Comparison of ENCODE assay signal across 8 cellular contexts in the genomic region with DNA sequence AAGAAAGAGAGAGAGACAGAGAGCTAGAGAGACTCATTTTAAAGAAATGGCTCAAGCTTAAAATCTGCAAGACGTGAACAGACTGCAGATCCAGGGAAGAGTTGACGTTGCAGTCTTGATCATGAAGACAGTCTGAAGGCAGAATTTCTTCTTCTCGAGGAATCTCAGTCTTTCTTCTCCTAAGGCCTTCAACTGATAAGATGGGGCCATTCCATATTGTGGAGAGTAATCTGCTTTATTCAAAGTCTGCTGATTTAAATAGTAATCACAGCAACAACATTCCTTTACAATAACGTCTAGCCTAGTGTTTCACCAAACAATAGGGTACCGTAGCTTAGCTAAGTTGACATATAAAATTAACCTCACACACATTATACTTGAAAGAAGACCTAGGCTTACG.
"Had no signal": no experiment of that assay in that cellular context is flagged by ENCODE, and none has a peak within 500 bp of the region (broad histone marks: within the 10 kb centered on the region; RNA-seq: fewer than 3 reads in every experiment).

No MANE protein-coding gene starts in this region.

- H3K4me3 Mint-ChIP-seq: IgD-negative memory B cell had no signal

- H3K4me2 ChIP-seq: KMS-11 had no signal

- H3K9ac ChIP-seq: KMS-11 had no signal

- H3K27me3 Mint-ChIP-seq: IgD-negative memory B cell had no signal

- H3K36me3 Mint-ChIP-seq: IgD-negative memory B cell had no signal

- ATAC-seq: HepG2, K562 had no signal

- H3K4me3 ChIP-seq: K562 had no signal

- H3K27ac Mint-ChIP-seq: IgD-negative memory B cell had no signal

- DNase-seq: IMR-90, KBM-7, KG1 had no signal

- H3K4me1 Mint-ChIP-seq: IgD-negative memory B cell had no signal

- H3K27ac ChIP-seq: HL-60, KMS-11 had no signal
